In genomic region chr2:218568190-218569037, GRCh38 we compare ENCODE assay signal across 8 cellular contexts. TPM values are rescaled to one million over a fixed set of nuclear protein-coding genes. Genes with fewer than 3 reads are reported as not detected.
DNase-seq lines count a peak whose midpoint lies in the region; TF ChIP-seq lines count a peak whose summit lies in the region.

A gene with protein sequence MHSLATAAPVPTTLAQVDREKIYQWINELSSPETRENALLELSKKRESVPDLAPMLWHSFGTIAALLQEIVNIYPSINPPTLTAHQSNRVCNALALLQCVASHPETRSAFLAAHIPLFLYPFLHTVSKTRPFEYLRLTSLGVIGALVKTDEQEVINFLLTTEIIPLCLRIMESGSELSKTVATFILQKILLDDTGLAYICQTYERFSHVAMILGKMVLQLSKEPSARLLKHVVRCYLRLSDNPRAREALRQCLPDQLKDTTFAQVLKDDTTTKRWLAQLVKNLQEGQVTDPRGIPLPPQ (plus strand): TSS chr2:218568839. CDS start chr2:218568955, 116 bp downstream.
A gene with protein sequence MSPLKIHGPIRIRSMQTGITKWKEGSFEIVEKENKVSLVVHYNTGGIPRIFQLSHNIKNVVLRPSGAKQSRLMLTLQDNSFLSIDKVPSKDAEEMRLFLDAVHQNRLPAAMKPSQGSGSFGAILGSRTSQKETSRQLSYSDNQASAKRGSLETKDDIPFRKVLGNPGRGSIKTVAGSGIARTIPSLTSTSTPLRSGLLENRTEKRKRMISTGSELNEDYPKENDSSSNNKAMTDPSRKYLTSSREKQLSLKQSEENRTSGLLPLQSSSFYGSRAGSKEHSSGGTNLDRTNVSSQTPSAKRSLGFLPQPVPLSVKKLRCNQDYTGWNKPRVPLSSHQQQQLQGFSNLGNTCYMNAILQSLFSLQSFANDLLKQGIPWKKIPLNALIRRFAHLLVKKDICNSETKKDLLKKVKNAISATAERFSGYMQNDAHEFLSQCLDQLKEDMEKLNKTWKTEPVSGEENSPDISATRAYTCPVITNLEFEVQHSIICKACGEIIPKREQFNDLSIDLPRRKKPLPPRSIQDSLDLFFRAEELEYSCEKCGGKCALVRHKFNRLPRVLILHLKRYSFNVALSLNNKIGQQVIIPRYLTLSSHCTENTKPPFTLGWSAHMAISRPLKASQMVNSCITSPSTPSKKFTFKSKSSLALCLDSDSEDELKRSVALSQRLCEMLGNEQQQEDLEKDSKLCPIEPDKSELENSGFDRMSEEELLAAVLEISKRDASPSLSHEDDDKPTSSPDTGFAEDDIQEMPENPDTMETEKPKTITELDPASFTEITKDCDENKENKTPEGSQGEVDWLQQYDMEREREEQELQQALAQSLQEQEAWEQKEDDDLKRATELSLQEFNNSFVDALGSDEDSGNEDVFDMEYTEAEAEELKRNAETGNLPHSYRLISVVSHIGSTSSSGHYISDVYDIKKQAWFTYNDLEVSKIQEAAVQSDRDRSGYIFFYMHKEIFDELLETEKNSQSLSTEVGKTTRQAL (minus strand): TSS chr2:218568351. CDS start chr2:218558653, 9,698 bp downstream.

- DNase-seq in ELF-1 (ENCODE audit: low read depth, low spot score) (peak; percentile 99), H7 (peak; percentile 95), M059J (ENCODE audit: low read depth) (peak; percentile 95), SHP77 (lab: John Stamatoyannopoulos, UW) (peak; percentile 97), fibroblast of pulmonary artery (ENCODE audit: low read depth) (peak; percentile 99)
- peak; percentile 100 for DNase-seq in activated effector memory CD4-positive, alpha-beta T cell treated with Interleukin-2 at 50 U/mL for 16 hours

- H3K36me3 ChIP-seq in H7 (replicated peaks; ENCODE audit: control insufficient read depth, insufficient read depth, low read length), result peaks cover 5% of the 10 kb centered on the region

- H3K4me3 ChIP-seq in H7 (ENCODE audit: insufficient read depth, low read depth, low read length) (peak within 1 kb of the TSS; percentile 92), fibroblast of pulmonary artery (replicated peaks; ENCODE audit: low read depth, low read length) (peak within 1 kb of the TSS; percentile 91)

- H3K4me1 Mint-ChIP-seq in nephron, result peaks cover 41% of the 10 kb centered on the region
- peaks cover 52% of the 10 kb centered on the region for H3K4me1 Mint-ChIP-seq in stimulated activated naive CD8-positive, alpha-beta T cell treated with anti-CD3 and anti-CD28 coated beads, Interleukin-15, Interleukin-2, amounts not matched to agents 100 ng/mL and 50 ng/mL, for 24 hours (ENCODE audit: low read depth)

- H3K9me3 Mint-ChIP-seq in nephron, result no peaks in the 10 kb centered on the region
- no peaks in the 10 kb centered on the region for H3K9me3 Mint-ChIP-seq in stimulated activated naive CD8-positive, alpha-beta T cell treated with anti-CD3 and anti-CD28 coated beads, Interleukin-15, Interleukin-2, amounts not matched to agents 100 ng/mL and 50 ng/mL, for 24 hours

- H3K27ac Mint-ChIP-seq in nephron, result peak within 1 kb of the TSS; percentile 88 to 95 (median 95)
- H3K27ac Mint-ChIP-seq in stimulated activated naive CD8-positive, alpha-beta T cell treated with anti-CD3 and anti-CD28 coated beads, Interleukin-15, Interleukin-2, amounts not matched to agents 100 ng/mL and 50 ng/mL, for 24 hours, result peak within 1 kb of the TSS; percentile 100

- H3K27me3 ChIP-seq in H7 (ENCODE audit: control insufficient read depth, insufficient read depth, low read length), result no peaks in the 10 kb centered on the region

- H3K27me3 Mint-ChIP-seq in nephron (ENCODE audit: low read depth), result no peaks in the 10 kb centered on the region
- no peaks in the 10 kb centered on the region for H3K27me3 Mint-ChIP-seq in stimulated activated naive CD8-positive, alpha-beta T cell treated with anti-CD3 and anti-CD28 coated beads, Interleukin-15, Interleukin-2, amounts not matched to agents 100 ng/mL and 50 ng/mL, for 24 hours

- TF ChIP-seq CTCF in fibroblast of pulmonary artery (IDR thresholded peaks at IDR 0.05; ENCODE audit: low read length, missing control alignments) (no peak), nephron (IDR thresholded peaks at IDR 0.05; ENCODE audit: unreplicated experiment in 3 of 3) (no peak)

- H3K4me3 Mint-ChIP-seq in nephron, result peak within 1 kb of the TSS; percentile 92 to 96 (median 92)
- peak within 1 kb of the TSS; percentile 97 for H3K4me3 Mint-ChIP-seq in stimulated activated naive CD8-positive, alpha-beta T cell treated with anti-CD3 and anti-CD28 coated beads, Interleukin-15, Interleukin-2, amounts not matched to agents 100 ng/mL and 50 ng/mL, for 24 hours

- H3K36me3 Mint-ChIP-seq in nephron (ENCODE audit: low read depth), result peaks cover 20% of the 10 kb centered on the region
- peaks cover 76% of the 10 kb centered on the region for H3K36me3 Mint-ChIP-seq in stimulated activated naive CD8-positive, alpha-beta T cell treated with anti-CD3 and anti-CD28 coated beads, Interleukin-15, Interleukin-2, amounts not matched to agents 100 ng/mL and 50 ng/mL, for 24 hours (ENCODE audit: low read depth)

RNA-seq across cellular contexts. Expression of the first gene that starts in this region (rescaled TPM):
- total RNA-seq in H7 (2014; rRNA removed; shearing (Covaris generic)), result 95.5 and 120 TPM in 2 replicates
- total RNA-seq in M059J (2014; rRNA removed; shearing (Covaris generic)), result 131 and 138 TPM in 2 replicates

RNA-seq across cellular contexts. Expression of the second gene that starts in this region (rescaled TPM):
- 12.4 and 14.5 TPM in 2 replicates for total RNA-seq in H7 (2014; rRNA removed; shearing (Covaris generic))
- total RNA-seq in M059J (2014; rRNA removed; shearing (Covaris generic)), result 15.9 and 30.9 TPM in 2 replicates

Comparison
In these comparisons a context has a peak if more than half of its experiments do, and no peak if none do; other contexts are left out.
1. Peak in every context shown above with its lines: DNase-seq and H3K4me3 ChIP-seq.